Comparison of ENCODE assay signal across 10 cellular contexts in the genomic region with DNA sequence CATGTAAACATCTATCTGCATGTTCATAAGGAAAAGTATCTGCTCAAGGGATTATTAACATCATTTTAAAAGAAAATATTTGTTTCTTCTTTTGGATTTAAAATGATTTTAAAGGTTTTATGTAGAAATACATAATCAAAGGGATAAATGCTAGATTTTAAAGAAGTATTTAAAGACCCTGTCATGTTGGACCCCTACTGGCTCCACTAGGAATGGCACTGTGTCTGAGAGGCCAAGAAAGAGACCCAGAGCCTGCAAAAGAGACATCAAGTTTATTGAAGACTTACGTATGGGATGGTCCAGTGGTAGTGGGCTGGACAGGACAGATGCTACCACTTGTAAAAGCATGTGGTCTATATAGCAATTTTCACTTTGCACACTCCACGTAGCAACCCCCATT.
DNase-seq lines count a peak whose midpoint lies in the region; ATAC-seq, FAIRE-seq and TF ChIP-seq lines count a peak whose summit lies in the region.
"Had no signal": no experiment of that assay in that cellular context is flagged by ENCODE, and none has a peak within 500 bp of the region (broad histone marks: within the 10 kb centered on the region; RNA-seq: fewer than 3 reads in every experiment).

No MANE protein-coding gene starts in this region.

- peak; percentile 47; the same call in 2 of the 3 replicates for TF ChIP-seq CTCF in GM12872 (IDR thresholded peaks at IDR 0.05; ENCODE audit: insufficient read depth, low read depth, low read length)
- peak; percentile 39; the same call in 1 of the 2 replicates for TF ChIP-seq CTCF in KMS-11 (conservative IDR thresholded peaks at IDR 0.05; ENCODE audit: low read depth, low read length)
- TF ChIP-seq CTCF in bronchial epithelial cell (IDR thresholded peaks at IDR 0.05; ENCODE audit: insufficient read depth, low read length, severe bottlenecking): peak; percentile 16
- TF ChIP-seq CTCF in osteoblast (IDR thresholded peaks at IDR 0.05; ENCODE audit: extremely low read depth, low read depth, low read length): peak; percentile 59

- H3K9me3 ChIP-seq in osteoblast (ENCODE audit: low read depth, low read length): no peaks in the 10 kb centered on the region

- H3K9ac ChIP-seq in KMS-11: no peak overlapping the region

- no peak overlapping the region for H3K27ac ChIP-seq in KMS-11
- H3K27ac ChIP-seq in osteoblast (ENCODE audit: low read depth, low read length): no peak overlapping the region
- H3K27ac ChIP-seq: HL-60 had no signal

- H3K27me3 ChIP-seq in KMS-11 (ENCODE audit: insufficient read depth, low read depth) (no peaks in the 10 kb centered on the region), bronchial epithelial cell (ENCODE audit: control insufficient read depth, insufficient read depth, low read length) (no peaks in the 10 kb centered on the region), osteoblast (ENCODE audit: insufficient read depth, low read length) (no peaks in the 10 kb centered on the region)

- DNase-seq in bronchial epithelial cell (ENCODE audit: low read depth): peak; percentile 8
- DNase-seq in osteoblast (ENCODE audit: insufficient read length, low spot score, missing footprints): peak; percentile 29
- DNase-seq in CD1c-positive myeloid dendritic cell (ENCODE audit: extremely low spot score): no peak
- DNase-seq in HuH-7 (ENCODE audit: low spot score): no peak
- DNase-seq: naive thymus-derived CD4-positive, alpha-beta T cell; NCI-H748 treated with DMSO at 0.1 percent for 48 hours had no signal

- H3K36me3 ChIP-seq in KMS-11 (ENCODE audit: insufficient read depth) (no peaks in the 10 kb centered on the region), bronchial epithelial cell (ENCODE audit: control insufficient read depth, insufficient read depth, low read length) (no peaks in the 10 kb centered on the region), osteoblast (ENCODE audit: insufficient read depth, low read length) (no peaks in the 10 kb centered on the region)

- H2AFZ ChIP-seq in KMS-11 (ENCODE audit: low read depth) (no peak overlapping the region), osteoblast (ENCODE audit: low read length) (no peak overlapping the region)

- H4K20me1 ChIP-seq in KMS-11 (ENCODE audit: insufficient read depth) (no peaks in the 10 kb centered on the region), osteoblast (ENCODE audit: insufficient read depth, low read length) (no peaks in the 10 kb centered on the region)

- no peak for TF ChIP-seq POLR2A in GM18505 (IDR thresholded peaks at IDR 0.05; ENCODE audit: borderline replicate concordance, extremely low read depth, insufficient read depth, insufficient read length)

- ATAC-seq in GM18505 (IDR thresholded peaks at IDR 0.05; ENCODE audit: unreplicated experiment): no peak
- ATAC-seq: naive thymus-derived CD4-positive, alpha-beta T cell had no signal

- H3K4me1 ChIP-seq in KMS-11 (ENCODE audit: low read depth, poor library complexity, severe bottlenecking): no peaks in the 10 kb centered on the region
- H3K4me1 ChIP-seq in osteoblast (ENCODE audit: insufficient read depth, low read length): no peaks in the 10 kb centered on the region

- H3K79me2 ChIP-seq in KMS-11 (ENCODE audit: insufficient read depth, low read depth) (no peaks in the 10 kb centered on the region), osteoblast (ENCODE audit: insufficient read depth, low read length) (no peaks in the 10 kb centered on the region)

- FAIRE-seq in bronchial epithelial cell (lab: Jason Lieb, UNC): no peak

- H3K4me3 ChIP-seq in KMS-11 (IDR thresholded peaks at IDR 0.05; ENCODE audit: insufficient read depth, low read depth, low read length): no peak overlapping the region
- H3K4me3 ChIP-seq in bronchial epithelial cell (ENCODE audit: low read depth, low read length): no peak overlapping the region
- H3K4me3 ChIP-seq in osteoblast (ENCODE audit: insufficient read depth, low read length): no peak overlapping the region

- no peak overlapping the region for H3K4me2 ChIP-seq in KMS-11
- H3K4me2 ChIP-seq in osteoblast (ENCODE audit: insufficient read depth, low read length): no peak overlapping the region

Comparison
In these comparisons a context has a peak if more than half of its experiments do, and no peak if none do; other contexts are left out.
1. DNase-seq: peak in bronchial epithelial cell (single experiment) and osteoblast (single experiment); none in CD1c-positive myeloid dendritic cell (single experiment) and HuH-7 (single experiment).
2. Peak in every context shown above with its lines, with median percentiles within 50 percentile points of each other: CTCF ChIP-seq.